Comparison of ENCODE assay signal across 13 cellular contexts in genomic region chr10:84296071-84296981, GRCh38. TPM values are rescaled to one million over a fixed set of nuclear protein-coding genes. Genes with fewer than 3 reads are reported as not detected.
A peak's percentile ranks its signal among the peaks of the same experiment; 100 is the strongest.
DNase-seq lines count a peak whose midpoint lies in the region; ATAC-seq and TF ChIP-seq lines count a peak whose summit lies in the region.
"Had no signal": no experiment of that assay in that cellular context is flagged by ENCODE, and none has a peak within 500 bp of the region (broad histone marks: within the 10 kb centered on the region; RNA-seq: fewer than 3 reads in every experiment).

No MANE protein-coding gene starts in this region.

- ATAC-seq in HG02870 (IDR thresholded peaks at IDR 0.05; ENCODE audit: unreplicated experiment), result no peak

- TF ChIP-seq CTCF in choroid plexus epithelial cell (conservative IDR thresholded peaks at IDR 0.05; ENCODE audit: low read depth, low read length) (no peak), mesothelial cell of epicardium (IDR thresholded peaks at IDR 0.05; ENCODE audit: unreplicated experiment) (no peak), thyroid gland (IDR thresholded peaks at IDR 0.05) (no peak)

- H3K9me3 ChIP-seq in HUES64 (ENCODE audit: insufficient read depth, low read depth, low read length) (no peaks in the 10 kb centered on the region), thyroid gland (no peaks in the 10 kb centered on the region)
- H3K9me3 ChIP-seq: BE2C had no signal

- H3K27ac Mint-ChIP-seq in T-helper 2 cell treated with Interferon-gamma antibody and Interleukin-4, amounts not matched to agents 5 μg/mL and 100 μg/mL, for 36 hours, result no peak overlapping the region
- H3K27ac Mint-ChIP-seq in mesothelial cell of epicardium, result no peak overlapping the region
- H3K27ac Mint-ChIP-seq: brain had no signal

- no peaks in the 10 kb centered on the region for H3K79me2 ChIP-seq in ACC112 (ENCODE audit: control insufficient read depth, insufficient read depth, low read length, unreplicated experiment)

- no peaks in the 10 kb centered on the region for H3K36me3 ChIP-seq in ACC112 (ENCODE audit: insufficient read depth, low read length)
- no peaks in the 10 kb centered on the region for H3K36me3 ChIP-seq in HUES64 (ENCODE audit: insufficient read depth, low read length)
- H3K36me3 ChIP-seq in thyroid gland, result no peaks in the 10 kb centered on the region
- H3K36me3 ChIP-seq: BE2C had no signal

- H3K4me1 ChIP-seq in ACC112 (ENCODE audit: control insufficient read depth, insufficient read depth, low read length, unreplicated experiment), result peaks cover 7% of the 10 kb centered on the region
- H3K4me1 ChIP-seq in HUES64 (ENCODE audit: insufficient read depth, low read length), result peaks cover 19% of the 10 kb centered on the region
- H3K4me1 ChIP-seq in thyroid gland, result no peaks in the 10 kb centered on the region
- H3K4me1 ChIP-seq: BE2C had no signal

- WGBS in HUES64, result 48% methylated on average over 10 of the region's 10 CpGs
- WGBS in thyroid gland, 2 donors, result 48 to 56% methylated on average over 10 of the region's 10 CpGs

- no peak overlapping the region for H3K9ac ChIP-seq in HUES64 (ENCODE audit: low read depth, low read length)

- H3K27me3 ChIP-seq in ACC112 (ENCODE audit: insufficient read depth, low read length) (no peaks in the 10 kb centered on the region; the same call in 1 of the 2 replicates), HUES64 (ENCODE audit: insufficient read depth, low read length) (no peaks in the 10 kb centered on the region), thyroid gland (no peaks in the 10 kb centered on the region)
- H3K27me3 ChIP-seq: BE2C had no signal

- H3K36me3 Mint-ChIP-seq in T-helper 2 cell treated with Interferon-gamma antibody and Interleukin-4, amounts not matched to agents 5 μg/mL and 100 μg/mL, for 36 hours (ENCODE audit: low read depth), result no peaks in the 10 kb centered on the region
- H3K36me3 Mint-ChIP-seq in mesothelial cell of epicardium, result no peaks in the 10 kb centered on the region
- H3K36me3 Mint-ChIP-seq: brain had no signal

- no peaks in the 10 kb centered on the region for H3K9me3 Mint-ChIP-seq in T-helper 2 cell treated with Interferon-gamma antibody and Interleukin-4, amounts not matched to agents 5 μg/mL and 100 μg/mL, for 36 hours
- peaks cover 3% of the 10 kb centered on the region for H3K9me3 Mint-ChIP-seq in mesothelial cell of epicardium

- peaks cover 32% of the 10 kb centered on the region for H3K27me3 Mint-ChIP-seq in T-helper 2 cell treated with Interferon-gamma antibody and Interleukin-4, amounts not matched to agents 5 μg/mL and 100 μg/mL, for 36 hours (ENCODE audit: low read depth)
- H3K27me3 Mint-ChIP-seq in mesothelial cell of epicardium (ENCODE audit: low read depth), result peaks cover 13% of the 10 kb centered on the region

- H3K4me3 Mint-ChIP-seq in T-helper 2 cell treated with Interferon-gamma antibody and Interleukin-4, amounts not matched to agents 5 μg/mL and 100 μg/mL, for 36 hours, result no peak overlapping the region
- no peak overlapping the region for H3K4me3 Mint-ChIP-seq in mesothelial cell of epicardium
- H3K4me3 Mint-ChIP-seq: brain had no signal

- no peak for TF ChIP-seq POLR2A in thyroid gland (IDR thresholded peaks at IDR 0.05)

- H3K27ac ChIP-seq in ACC112 (ENCODE audit: low read depth, low read length) (peak overlapping the region; percentile 94), HUES64 (ENCODE audit: low read depth, low read length) (peak overlapping the region; percentile 63; the same call in 1 of the 2 replicates), thyroid gland (no peak overlapping the region)

- H2AFZ ChIP-seq in ACC112 (ENCODE audit: low read length, unreplicated experiment), result no peak overlapping the region

- H3K4me3 ChIP-seq in ACC112 (ENCODE audit: low read depth, low read length), result no peak overlapping the region
- no peak overlapping the region for H3K4me3 ChIP-seq in HUES64 (ENCODE audit: low read length)
- H3K4me3 ChIP-seq in choroid plexus epithelial cell (ENCODE audit: low read depth, low read length), result no peak overlapping the region
- no peak overlapping the region for H3K4me3 ChIP-seq in thyroid gland (replicated peaks in 1 of 3)

- H3K4me1 Mint-ChIP-seq in T-helper 2 cell treated with Interferon-gamma antibody and Interleukin-4, amounts not matched to agents 5 μg/mL and 100 μg/mL, for 36 hours (ENCODE audit: low read depth), result peaks cover 25% of the 10 kb centered on the region
- H3K4me1 Mint-ChIP-seq in mesothelial cell of epicardium, result no peaks in the 10 kb centered on the region

- DNase-seq in choroid plexus epithelial cell (ENCODE audit: low read depth), result peak; percentile 67
- DNase-seq in kidney tubule cell (ENCODE audit: low spot score), result peak; percentile 23
- no peak for DNase-seq in T-helper 2 cell treated with Interferon-gamma antibody and Interleukin-4, amounts not matched to agents 5 μg/mL and 100 μg/mL, for 36 hours (ENCODE audit: low spot score)
- no peak for DNase-seq in mesothelial cell of epicardium (ENCODE audit: low spot score in 2 of 2, unreplicated experiment in 2 of 2)
- no peak for DNase-seq in thyroid gland
- DNase-seq: activated CD4-positive, alpha-beta T cell treated with anti-CD3 and anti-CD28 coated beads, Interleukin-2, amount 50 U/mL, for 4 hours; BE2C; NCI-H1436 had no signal

- intact Hi-C loops in thyroid gland (cut with DNase I), result no loop called here

RNA-seq across cellular contexts. Expression of gene CCSER2, which starts 32.1 kb away (rescaled TPM):
- 16.4 TPM for polyA plus RNA-seq in HUES64 (2013, experiment 1 of 2)
- 18.4 TPM for polyA plus RNA-seq in HUES64 (2013, experiment 2 of 2)
- total RNA-seq in mesothelial cell of epicardium, result 37.1 to 44.2 TPM (median 38.7 TPM) in 3 replicates
- 10 to 100 TPM; 50.1 to 71.0 (median 58.4) TPM for total RNA-seq in thyroid gland

RNA-seq across cellular contexts. Expression of gene RGR, which starts 51.5 kb away (rescaled TPM):
- polyA plus RNA-seq in HUES64 (2013, experiment 1 of 2), result not detected
- not detected for polyA plus RNA-seq in HUES64 (2013, experiment 2 of 2)
- total RNA-seq in mesothelial cell of epicardium, result not detected in 3 replicates
- under 1 TPM in 1 of 4 donors, not detected in 3; 0.11 TPM for total RNA-seq in thyroid gland
- total RNA-seq: renal cortical epithelial cell had no signal

RNA-seq across cellular contexts. Expression of gene LRIT1, which starts 55.0 kb away (rescaled TPM):
- not detected for polyA plus RNA-seq in HUES64 (2013, experiment 1 of 2)
- polyA plus RNA-seq in HUES64 (2013, experiment 2 of 2), result not detected
- total RNA-seq in mesothelial cell of epicardium, result not detected in 3 replicates
- not detected for total RNA-seq in thyroid gland
- total RNA-seq: renal cortical epithelial cell had no signal

Comparison
In these comparisons a context has a peak if more than half of its experiments do, and no peak if none do; other contexts are left out.
1. H3K27ac ChIP-seq: peak in ACC112 (single experiment) and HUES64 (single experiment); none in thyroid gland (0 of 3).
2. DNase-seq: peak in choroid plexus epithelial cell (single experiment) and kidney tubule cell (single experiment); none in T-helper 2 cell treated with Interferon-gamma antibody and Interleukin-4, amounts not matched to agents 5 μg/mL and 100 μg/mL, for 36 hours (single experiment), mesothelial cell of epicardium (0 of 2) and thyroid gland (0 of 2).